1 cellular context compared by ENCODE assay signal in genomic region chr2:216391401-216391800, GRCh38.
TF ChIP-seq lines count a peak whose summit lies in the region.

No MANE protein-coding gene starts in this region.

TF ChIP-seq in K562, 482 proteins besides CTCF, POLR2A, EP300 and RAD21:
- TF ChIP-seq ZNF239 (CRISPR knock-in tag; IDR thresholded peaks at IDR 0.05) (no peak), FOSL1 (tag; conservative IDR thresholded peaks at IDR 0.05) (0 out of 2 replicates have a peak, but pooled peaks have one; percentile 24), HOMEZ (CRISPR knock-in tag; IDR thresholded peaks at IDR 0.05) (no peak), ZBTB9 (CRISPR knock-in tag; IDR thresholded peaks at IDR 0.05) (no peak), KDM1A (IDR thresholded peaks at IDR 0.05) (peak; percentile 15 to 40; a peak in 1 of 4 replicates), TBL1XR1 (IDR thresholded peaks at IDR 0.05; ENCODE audit: low read length in 2 of 2) (no peak), ESRRB (CRISPR knock-in tag; IDR thresholded peaks at IDR 0.05; ENCODE audit: borderline replicate concordance) (no peak), BRD4 (IDR thresholded peaks at IDR 0.05) (no peak), C11orf30 (IDR thresholded peaks at IDR 0.05; ENCODE audit: low read depth) (no peak), GABPB2 (CRISPR knock-in tag; conservative IDR thresholded peaks at IDR 0.05) (no peak), ZNF197 (CRISPR knock-in tag; IDR thresholded peaks at IDR 0.05; ENCODE audit: low read depth) (no peak), RCOR1 (IDR thresholded peaks at IDR 0.05; ENCODE audit: borderline replicate concordance in 1 of 2, low read depth in 2 of 2, low read length in 2 of 2) (0 out of 4 replicates have a peak, but pooled peaks of 1 of the 2 experiments have one; percentile 10), JUND (IDR thresholded peaks at IDR 0.05; ENCODE audit: borderline replicate concordance, low read depth, low read length) (peak; percentile 56), JUND (tag; IDR thresholded peaks at IDR 0.05; ENCODE audit: borderline replicate concordance, low read depth, low read length) (no peak)
